In the genomic region with DNA sequence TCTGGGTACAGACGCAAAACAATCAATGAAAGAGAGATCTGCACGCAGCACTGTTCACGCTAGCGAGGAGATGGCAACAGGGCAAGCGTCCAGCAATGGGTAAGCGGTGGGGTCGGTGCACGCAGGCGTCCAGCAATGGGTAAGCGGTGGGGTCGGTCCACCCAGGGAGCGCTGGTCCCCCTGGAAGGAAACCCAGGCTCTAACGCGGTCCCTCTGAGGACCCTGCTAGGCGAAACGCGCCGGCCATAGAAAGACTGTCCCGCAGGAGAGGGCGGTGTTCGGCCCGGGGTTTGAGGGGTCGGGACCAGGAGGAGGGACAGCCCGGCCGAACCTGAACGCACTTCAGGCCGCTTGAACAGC, we compare ENCODE assay signal across 8 cellular contexts. TPM values are rescaled to one million over a fixed set of nuclear protein-coding genes. Genes with fewer than 3 reads are reported as not detected.
DNase-seq lines count a peak whose midpoint lies in the region; ATAC-seq and TF ChIP-seq lines count a peak whose summit lies in the region.

No MANE protein-coding gene starts in this region.

- peak overlapping the region; percentile 80 for H3K27ac Mint-ChIP-seq in activated CD4-positive, alpha-beta T cell treated with anti-CD3 and anti-CD28 coated beads, Interleukin-2, amount 10 ng/mL, durations not matched to agents 24 days and 14 days

- TF ChIP-seq CTCF in fibroblast of the aortic adventitia (IDR thresholded peaks at IDR 0.05; ENCODE audit: insufficient read depth, low read length) = no peak
- no peak for TF ChIP-seq CTCF in parathyroid adenoma (IDR thresholded peaks at IDR 0.05)

- no peaks in the 10 kb centered on the region for H3K4me1 ChIP-seq in parathyroid adenoma

- H3K79me2 ChIP-seq in parathyroid adenoma = peaks cover 4% of the 10 kb centered on the region

- peaks cover 25% of the 10 kb centered on the region for H3K36me3 Mint-ChIP-seq in activated CD4-positive, alpha-beta T cell treated with anti-CD3 and anti-CD28 coated beads, Interleukin-2, amount 10 ng/mL, durations not matched to agents 24 days and 14 days (ENCODE audit: low read depth)

- H3K4me1 Mint-ChIP-seq in activated CD4-positive, alpha-beta T cell treated with anti-CD3 and anti-CD28 coated beads, Interleukin-2, amount 10 ng/mL, durations not matched to agents 24 days and 14 days = peaks cover 18% of the 10 kb centered on the region

- H3K27ac ChIP-seq in parathyroid adenoma = peak overlapping the region; percentile 70

- ATAC-seq in HG02938 (IDR thresholded peaks at IDR 0.05; ENCODE audit: unreplicated experiment) = peak; percentile 30

- H2AFZ ChIP-seq in parathyroid adenoma = peak overlapping the region; percentile 95

- no peaks in the 10 kb centered on the region for H3K9me3 ChIP-seq in parathyroid adenoma (ENCODE audit: control insufficient read depth, low read length)

- no peaks in the 10 kb centered on the region for H3K27me3 ChIP-seq in parathyroid adenoma (ENCODE audit: control insufficient read depth, insufficient read depth, low read length)

- H3K4me2 ChIP-seq in parathyroid adenoma (ENCODE audit: low read length) = peak overlapping the region; percentile 82

- no peak for DNase-seq in activated CD4-positive, alpha-beta T cell treated with anti-CD3 and anti-CD28 coated beads, Interleukin-2, amount 10 ng/mL, durations not matched to agents 24 days and 14 days
- no peak for DNase-seq in activated CD4-positive, alpha-beta T cell treated with anti-CD3 and anti-CD28 coated beads, Interleukin-2, amount 50 U/mL, for 4 hours
- DNase-seq in T-helper 9 cell = peak; percentile 8
- no peak for DNase-seq in fibroblast of the aortic adventitia (ENCODE audit: low read depth)
- no peak for DNase-seq in midbrain (lab: John Stamatoyannopoulos, UW)
- DNase-seq in SW 1271 (lab: John Stamatoyannopoulos, UW) = no peak

- intact Hi-C loops in activated CD4-positive, alpha-beta T cell treated with anti-CD3 and anti-CD28 coated beads, Interleukin-2, amount 10 ng/mL, durations not matched to agents 24 days and 14 days (cut with micrococcal nuclease) = loop anchor here (1.0 to 2.0 kb wide), 3 partner anchors 23 to 118 kb away; partner anchors contain the start of genes ANKLE2, GOLGA3, POLE and PXMP2

- H3K27me3 Mint-ChIP-seq in activated CD4-positive, alpha-beta T cell treated with anti-CD3 and anti-CD28 coated beads, Interleukin-2, amount 10 ng/mL, durations not matched to agents 24 days and 14 days = no peaks in the 10 kb centered on the region

- H3K9me3 Mint-ChIP-seq in activated CD4-positive, alpha-beta T cell treated with anti-CD3 and anti-CD28 coated beads, Interleukin-2, amount 10 ng/mL, durations not matched to agents 24 days and 14 days = no peaks in the 10 kb centered on the region

- no peaks in the 10 kb centered on the region for H3K36me3 ChIP-seq in parathyroid adenoma (ENCODE audit: control insufficient read depth, insufficient read depth, low read length)

- no peak overlapping the region for H3K9ac ChIP-seq in parathyroid adenoma

- H3K4me3 ChIP-seq in fibroblast of the aortic adventitia (ENCODE audit: low read depth, low read length) (peak overlapping the region; percentile 85), parathyroid adenoma (ENCODE audit: low read depth, low read length) (peak overlapping the region; percentile 60)

- H3K4me3 Mint-ChIP-seq in activated CD4-positive, alpha-beta T cell treated with anti-CD3 and anti-CD28 coated beads, Interleukin-2, amount 10 ng/mL, durations not matched to agents 24 days and 14 days = peak overlapping the region; percentile 84

RNA-seq across cellular contexts. Expression of gene PGAM5, which starts 0.6 kb away (rescaled TPM):
- 104 and 110 TPM in 2 replicates for total RNA-seq in activated CD4-positive, alpha-beta T cell treated with anti-CD3 and anti-CD28 coated beads, Interleukin-2, amount 10 ng/mL, durations not matched to agents 24 days and 14 days
- 1.6 and 22.4 TPM in 2 replicates for total RNA-seq in fibroblast of the aortic adventitia (ENCODE audit: low replicate concordance)

RNA-seq across cellular contexts. Expression of gene PXMP2, which starts 22.7 kb away (rescaled TPM):
- 24.4 and 24.6 TPM in 2 replicates for total RNA-seq in activated CD4-positive, alpha-beta T cell treated with anti-CD3 and anti-CD28 coated beads, Interleukin-2, amount 10 ng/mL, durations not matched to agents 24 days and 14 days
- 19.2 and 21.8 TPM in 2 replicates for total RNA-seq in fibroblast of the aortic adventitia (ENCODE audit: low replicate concordance)

RNA-seq across cellular contexts. Expression of gene POLE, which starts 22.9 kb away (rescaled TPM):
- total RNA-seq in activated CD4-positive, alpha-beta T cell treated with anti-CD3 and anti-CD28 coated beads, Interleukin-2, amount 10 ng/mL, durations not matched to agents 24 days and 14 days = 171 and 180 TPM in 2 replicates
- total RNA-seq in fibroblast of the aortic adventitia (ENCODE audit: low replicate concordance) = 15.0 and 37.4 TPM in 2 replicates

RNA-seq across cellular contexts. Expression of gene ANKLE2, which starts 51.6 kb away (rescaled TPM):
- total RNA-seq in activated CD4-positive, alpha-beta T cell treated with anti-CD3 and anti-CD28 coated beads, Interleukin-2, amount 10 ng/mL, durations not matched to agents 24 days and 14 days = 137 and 155 TPM in 2 replicates
- 58.5 and 68.4 TPM in 2 replicates for total RNA-seq in fibroblast of the aortic adventitia (ENCODE audit: low replicate concordance)
